ENCODE assay signal across 8 cellular contexts in the genomic region with DNA sequence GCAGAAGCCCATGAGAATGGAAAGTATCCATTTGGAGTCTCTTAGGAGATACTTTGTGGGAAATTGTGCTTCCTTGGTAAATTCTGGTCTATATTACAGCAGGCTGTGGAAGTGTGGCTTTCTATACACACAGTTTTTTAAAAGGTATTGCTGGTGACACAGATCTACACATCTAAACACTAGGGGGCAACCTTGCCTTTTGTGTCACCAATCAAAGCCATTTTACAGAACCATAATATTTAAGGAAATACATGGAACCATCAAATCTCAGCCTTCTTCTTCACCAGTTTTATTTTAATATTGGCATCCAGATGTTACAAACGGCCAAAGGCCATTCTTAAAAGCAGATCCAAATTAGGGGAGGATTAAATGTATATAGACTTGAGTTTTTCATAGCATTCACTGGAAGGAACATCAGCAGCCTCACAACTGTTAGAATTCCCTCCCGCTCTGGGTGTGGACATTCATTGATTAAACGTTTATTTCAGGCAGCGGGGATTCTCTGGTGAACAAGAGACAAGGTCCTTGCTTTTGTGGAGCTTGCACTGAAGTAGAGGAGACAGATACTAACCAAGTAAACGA.
DNase-seq lines count a peak whose midpoint lies in the region; ATAC-seq, FAIRE-seq and TF ChIP-seq lines count a peak whose summit lies in the region.

No MANE protein-coding gene starts in this region.

- peaks cover 5% of the 10 kb centered on the region for H3K27me3 Mint-ChIP-seq in activated CD4-positive, alpha-beta memory T cell treated with anti-CD3 and anti-CD28 coated beads, Interleukin-2, amount 10 ng/mL, durations not matched to agents 7 days and 5 days
- H3K27me3 Mint-ChIP-seq in progenitor cell of endocrine pancreas: peaks cover 4% of the 10 kb centered on the region

- peak; percentile 34 for FAIRE-seq in frontal cortex (lab: Jason Lieb, UNC)

- no peaks in the 10 kb centered on the region for H3K9me3 Mint-ChIP-seq in activated CD4-positive, alpha-beta memory T cell treated with anti-CD3 and anti-CD28 coated beads, Interleukin-2, amount 10 ng/mL, durations not matched to agents 7 days and 5 days
- no peaks in the 10 kb centered on the region for H3K9me3 Mint-ChIP-seq in progenitor cell of endocrine pancreas (ENCODE audit: low read depth)

- peak; percentile 32 to 39 for DNase-seq in activated CD4-positive, alpha-beta T cell treated with anti-CD3 and anti-CD28 coated beads for 4 hours
- no peak for DNase-seq in activated CD4-positive, alpha-beta T cell treated with anti-CD3 and anti-CD28 coated beads for 1 hour
- DNase-seq in HFF-Myc (ENCODE audit: extremely low read depth, low read depth) (peak; percentile 33), NCI-H345 treated with DMSO at 0.1 percent for 48 hours (lab: John Stamatoyannopoulos, UW; ENCODE audit: unreplicated experiment) (peak; percentile 5), frontal cortex (ENCODE audit: low spot score in 2 of 2) (peak; percentile 14 to 34), progenitor cell of endocrine pancreas (ENCODE audit: low spot score, unreplicated experiment) (peak; percentile 19)
- peak; percentile 27 for DNase-seq in activated CD4-positive, alpha-beta memory T cell treated with anti-CD3 and anti-CD28 coated beads, Interleukin-2, amount 10 ng/mL, durations not matched to agents 7 days and 5 days

- H3K4me3 ChIP-seq in HFF-Myc (replicated peaks; ENCODE audit: low read depth, low read length): no peak overlapping the region

- H3K36me3 Mint-ChIP-seq in activated CD4-positive, alpha-beta memory T cell treated with anti-CD3 and anti-CD28 coated beads, Interleukin-2, amount 10 ng/mL, durations not matched to agents 7 days and 5 days (ENCODE audit: low read depth): no peaks in the 10 kb centered on the region
- H3K36me3 Mint-ChIP-seq in progenitor cell of endocrine pancreas (ENCODE audit: insufficient read depth): no peaks in the 10 kb centered on the region

- TF ChIP-seq CTCF in HFF-Myc (IDR thresholded peaks at IDR 0.05; ENCODE audit: low read depth, low read length, missing control alignments) (peak; percentile 61), progenitor cell of endocrine pancreas (IDR thresholded peaks at IDR 0.05; ENCODE audit: unreplicated experiment) (peak; percentile 84)

- no peak overlapping the region for H3K27ac Mint-ChIP-seq in activated CD4-positive, alpha-beta memory T cell treated with anti-CD3 and anti-CD28 coated beads, Interleukin-2, amount 10 ng/mL, durations not matched to agents 7 days and 5 days
- no peak overlapping the region for H3K27ac Mint-ChIP-seq in progenitor cell of endocrine pancreas

- H3K4me1 Mint-ChIP-seq in activated CD4-positive, alpha-beta memory T cell treated with anti-CD3 and anti-CD28 coated beads, Interleukin-2, amount 10 ng/mL, durations not matched to agents 7 days and 5 days: peaks cover 2% of the 10 kb centered on the region
- peaks cover 9% of the 10 kb centered on the region for H3K4me1 Mint-ChIP-seq in progenitor cell of endocrine pancreas (ENCODE audit: low read depth)

- no peak for ATAC-seq in GM21529 (IDR thresholded peaks at IDR 0.05; ENCODE audit: unreplicated experiment)

- H3K4me3 Mint-ChIP-seq in activated CD4-positive, alpha-beta memory T cell treated with anti-CD3 and anti-CD28 coated beads, Interleukin-2, amount 10 ng/mL, durations not matched to agents 7 days and 5 days: no peak overlapping the region
- H3K4me3 Mint-ChIP-seq in progenitor cell of endocrine pancreas (ENCODE audit: low read depth): no peak overlapping the region

- CTCF ChIA-PET in activated CD4-positive, alpha-beta memory T cell treated with anti-CD3 and anti-CD28 coated beads, Interleukin-2, amount 10 ng/mL, durations not matched to agents 7 days and 5 days (lab: Charles Lee): interaction anchor here (0.8 to 7.7 kb wide), 8 partner anchors 14 to 376 kb away, joined by 3 to 60 read pairs (median 4); no protein-coding TSS in a partner anchor

- POLR2A ChIA-PET in activated CD4-positive, alpha-beta memory T cell treated with anti-CD3 and anti-CD28 coated beads, Interleukin-2, amount 10 ng/mL, durations not matched to agents 7 days and 5 days (lab: Charles Lee): no interaction called here
